In the genomic region with DNA sequence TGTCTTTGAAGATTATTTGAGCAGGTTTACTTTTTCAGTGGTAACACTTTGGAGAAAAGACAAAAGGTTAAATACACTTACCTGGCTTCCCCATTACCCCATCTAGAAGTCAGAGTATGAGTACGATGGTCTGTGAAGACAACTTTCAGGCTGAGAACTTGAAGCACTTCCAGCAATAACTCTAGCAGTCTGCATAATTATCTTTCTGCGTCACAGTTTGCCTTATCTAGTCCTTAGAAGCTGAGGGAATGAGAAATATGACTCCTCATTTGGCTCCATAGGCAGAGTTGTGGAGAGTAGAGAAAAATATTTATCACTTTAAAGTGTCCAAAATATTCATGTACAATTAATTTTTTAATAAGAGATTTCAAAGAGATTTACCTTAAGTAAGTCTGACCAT, we compare ENCODE assay signal across 14 cellular contexts.
A peak's percentile ranks its signal among the peaks of the same experiment; 100 is the strongest.
DNase-seq lines count a peak whose midpoint lies in the region; ATAC-seq and TF ChIP-seq lines count a peak whose summit lies in the region.
"Had no signal": no experiment of that assay in that cellular context is flagged by ENCODE, and none has a peak within 500 bp of the region (broad histone marks: within the 10 kb centered on the region; RNA-seq: fewer than 3 reads in every experiment).

No MANE protein-coding gene starts in this region.

- H3K36me3 ChIP-seq in endodermal cell (ENCODE audit: control insufficient read depth, insufficient read depth, low read length) (no peaks in the 10 kb centered on the region), body of pancreas (replicated peaks in 1 of 2; ENCODE audit: insufficient read depth in 1 of 2, low read depth in 2 of 2) (no peaks in the 10 kb centered on the region)

- H3K27ac ChIP-seq in endodermal cell (ENCODE audit: low read depth, low read length) (no peak overlapping the region), body of pancreas (no peak overlapping the region)
- H3K27ac ChIP-seq: BLaER1 treated with 17β-estradiol and CSF1 and Interleukin-3, amounts not matched to agents 10 nM and 100 nM had no signal

- peaks cover 21% of the 10 kb centered on the region for H3K36me3 Mint-ChIP-seq in endodermal cell (ENCODE audit: low read depth)
- H3K36me3 Mint-ChIP-seq: CD8-positive, alpha-beta T cell had no signal

- H3K27ac Mint-ChIP-seq in endodermal cell, result no peak overlapping the region
- H3K27ac Mint-ChIP-seq: B cell; CD8-positive, alpha-beta T cell had no signal

- H3K27me3 ChIP-seq in endodermal cell (ENCODE audit: control insufficient read depth, insufficient read depth, low read length, poor library complexity, severe bottlenecking), result no peaks in the 10 kb centered on the region
- no peaks in the 10 kb centered on the region for H3K27me3 ChIP-seq in body of pancreas
- H3K27me3 ChIP-seq: BLaER1 treated with 17β-estradiol and CSF1 and Interleukin-3, amounts not matched to agents 10 nM and 100 nM had no signal

- H3K9me3 ChIP-seq in endodermal cell (ENCODE audit: control insufficient read depth, low read length) (peaks cover 44% of the 10 kb centered on the region), body of pancreas (no peaks in the 10 kb centered on the region)

- H3K4me1 ChIP-seq in endodermal cell (ENCODE audit: control insufficient read depth, insufficient read depth, low read length) (no peaks in the 10 kb centered on the region), body of pancreas (no peaks in the 10 kb centered on the region)
- H3K4me1 ChIP-seq: BLaER1 treated with 17β-estradiol and CSF1 and Interleukin-3, amounts not matched to agents 10 nM and 100 nM had no signal

- peaks cover 45% of the 10 kb centered on the region for H3K9me3 Mint-ChIP-seq in endodermal cell

- TF ChIP-seq POLR2A in body of pancreas (IDR thresholded peaks at IDR 0.05), result no peak

- DNase-seq in amniotic epithelial cell (ENCODE audit: low read depth) (peak; percentile 62), endodermal cell (no peak), iris pigment epithelial cell (ENCODE audit: low read depth) (peak; percentile 44), ecto neural progenitor cell (ENCODE audit: low spot score) (no peak), body of pancreas (no peak), GM20000 (ENCODE audit: low spot score) (no peak)
- DNase-seq: Calu3; CD8-positive, alpha-beta T cell; DMS79 treated with DMSO at 0.1 percent for 48 hours; GF-D8; GOT3; H7 had no signal

- H3K9ac ChIP-seq in endodermal cell (ENCODE audit: extremely low read depth, low read length, poor library complexity, severe bottlenecking), result no peak overlapping the region
- H3K9ac ChIP-seq: BLaER1 treated with 17β-estradiol and CSF1 and Interleukin-3, amounts not matched to agents 10 nM and 100 nM had no signal

- intact Hi-C loops in body of pancreas (cut with DNase I), result no loop called here

- peak overlapping the region; percentile 39 for H3K4me3 ChIP-seq in endodermal cell (ENCODE audit: low read length)
- H3K4me3 ChIP-seq in body of pancreas, result no peak overlapping the region
- H3K4me3 ChIP-seq: BLaER1 treated with 17β-estradiol and CSF1 and Interleukin-3, amounts not matched to agents 10 nM and 100 nM had no signal

- peaks cover 3% of the 10 kb centered on the region for H3K27me3 Mint-ChIP-seq in endodermal cell (ENCODE audit: insufficient read depth)
- H3K27me3 Mint-ChIP-seq: B cell had no signal

- no peaks in the 10 kb centered on the region for H3K4me1 Mint-ChIP-seq in endodermal cell
- H3K4me1 Mint-ChIP-seq: B cell had no signal

- H3K4me3 Mint-ChIP-seq in endodermal cell, result no peak overlapping the region
- H3K4me3 Mint-ChIP-seq: B cell; CD8-positive, alpha-beta T cell had no signal

- TF ChIP-seq CTCF in endodermal cell (conservative IDR thresholded peaks at IDR 0.05) (no peak), body of pancreas (IDR thresholded peaks at IDR 0.05) (no peak), GM20000 (IDR thresholded peaks at IDR 0.05; ENCODE audit: extremely low read depth, missing control alignments) (no peak)

- ATAC-seq in body of pancreas, result no peak
- ATAC-seq: CD8-positive, alpha-beta T cell had no signal

- 82 to 83% methylated on average over 2 of the region's 2 CpGs for WGBS in endodermal cell (ENCODE audit: insufficient coverage in 1 of 2, insufficient read length in 1 of 2), 2 experiments
- WGBS in body of pancreas, 2 donors, result 49 to 53% methylated on average over 2 of the region's 2 CpGs

Comparison
In these comparisons a context has a peak if more than half of its experiments do, and no peak if none do; other contexts are left out.
1. DNase-seq: peak in amniotic epithelial cell (single experiment) and iris pigment epithelial cell (single experiment); none in endodermal cell (single experiment), ecto neural progenitor cell (single experiment), body of pancreas (0 of 4) and GM20000 (single experiment).